Comparison of ENCODE assay signal across 23 cellular contexts in genomic region chr14:106377432-106377831, GRCh38.
A peak's percentile ranks its signal among the peaks of the same experiment; 100 is the strongest.
DNase-seq lines count a peak whose midpoint lies in the region; ATAC-seq and TF ChIP-seq lines count a peak whose summit lies in the region.
"Had no signal": no experiment of that assay in that cellular context is flagged by ENCODE, and none has a peak within 500 bp of the region (broad histone marks: within the 10 kb centered on the region; RNA-seq: fewer than 3 reads in every experiment).

No MANE protein-coding gene starts in this region.

- no peaks in the 10 kb centered on the region for H3K9me3 Mint-ChIP-seq in activated CD4-positive, alpha-beta T cell treated with anti-CD3 and anti-CD28 coated beads, Interleukin-2, amount 10 ng/mL, durations not matched to agents 24 days and 14 days
- no peaks in the 10 kb centered on the region for H3K9me3 Mint-ChIP-seq in activated CD4-positive, alpha-beta T cell treated with anti-CD3 and anti-CD28 coated beads for 36 hours (ENCODE audit: low read depth)
- H3K9me3 Mint-ChIP-seq: CD14-positive monocyte; CD4-positive, alpha-beta memory T cell; CD4-positive, CD25-positive, alpha-beta regulatory T cell; CD8-positive, alpha-beta memory T cell had no signal

- intact Hi-C loops in activated CD4-positive, alpha-beta T cell treated with anti-CD3 and anti-CD28 coated beads, Interleukin-2, amount 10 ng/mL, durations not matched to agents 24 days and 14 days (cut with micrococcal nuclease) = no loop called here
- intact Hi-C loops in activated CD4-positive, alpha-beta T cell treated with anti-CD3 and anti-CD28 coated beads for 36 hours (cut with DNase I, micrococcal nuclease) = loop anchor here in 1 of 2 experiments (5.0 to 10.0 kb wide), 2 partner anchors 35 to 53 kb away; no protein-coding TSS in a partner anchor

- peaks cover 28% of the 10 kb centered on the region for H3K4me1 Mint-ChIP-seq in activated CD4-positive, alpha-beta T cell treated with anti-CD3 and anti-CD28 coated beads, Interleukin-2, amount 10 ng/mL, durations not matched to agents 24 days and 14 days
- H3K4me1 Mint-ChIP-seq in activated CD4-positive, alpha-beta T cell treated with anti-CD3 and anti-CD28 coated beads for 36 hours = peaks cover 29% of the 10 kb centered on the region

- H3K27ac Mint-ChIP-seq in activated CD4-positive, alpha-beta T cell treated with anti-CD3 and anti-CD28 coated beads, Interleukin-2, amount 10 ng/mL, durations not matched to agents 24 days and 14 days = no peak overlapping the region
- H3K27ac Mint-ChIP-seq in activated CD4-positive, alpha-beta T cell treated with anti-CD3 and anti-CD28 coated beads for 36 hours = no peak overlapping the region
- H3K27ac Mint-ChIP-seq: CD14-positive monocyte; CD4-positive, alpha-beta memory T cell; CD4-positive, CD25-positive, alpha-beta regulatory T cell; CD8-positive, alpha-beta memory T cell had no signal

- no peak for TF ChIP-seq CTCF in DOHH2 (IDR thresholded peaks at IDR 0.05; ENCODE audit: low read depth, low read length, poor library complexity, severe bottlenecking)

- H4K20me1 ChIP-seq in DOHH2 (ENCODE audit: control insufficient read depth, insufficient read depth, low read depth, low read length) = no peaks in the 10 kb centered on the region
- H4K20me1 ChIP-seq: BLaER1 had no signal

- H3K79me2 ChIP-seq in DOHH2 (ENCODE audit: control insufficient read depth, low read length) = no peaks in the 10 kb centered on the region

- no peak overlapping the region for H3K4me3 Mint-ChIP-seq in activated CD4-positive, alpha-beta T cell treated with anti-CD3 and anti-CD28 coated beads, Interleukin-2, amount 10 ng/mL, durations not matched to agents 24 days and 14 days
- H3K4me3 Mint-ChIP-seq in activated CD4-positive, alpha-beta T cell treated with anti-CD3 and anti-CD28 coated beads for 36 hours = no peak overlapping the region
- H3K4me3 Mint-ChIP-seq: CD14-positive monocyte; CD4-positive, alpha-beta memory T cell; CD4-positive, CD25-positive, alpha-beta regulatory T cell; CD8-positive, alpha-beta memory T cell had no signal

- no peak for ATAC-seq in activated CD4-positive, alpha-beta T cell treated with anti-CD3 and anti-CD28 coated beads for 36 hours
- ATAC-seq in GM19452 (IDR thresholded peaks at IDR 0.05; ENCODE audit: unreplicated experiment) = no peak

- H3K27ac ChIP-seq in DOHH2 (ENCODE audit: low read depth, low read length) (peak overlapping the region; percentile 48), KOPT-K1 (ENCODE audit: low read depth, low read length, poor library complexity, severe bottlenecking) (peak overlapping the region; percentile 38)
- H3K27ac ChIP-seq: BLaER1 had no signal

- H3K36me3 Mint-ChIP-seq in activated CD4-positive, alpha-beta T cell treated with anti-CD3 and anti-CD28 coated beads, Interleukin-2, amount 10 ng/mL, durations not matched to agents 24 days and 14 days (ENCODE audit: low read depth) = no peaks in the 10 kb centered on the region
- H3K36me3 Mint-ChIP-seq in activated CD4-positive, alpha-beta T cell treated with anti-CD3 and anti-CD28 coated beads for 36 hours (ENCODE audit: low read depth) = no peaks in the 10 kb centered on the region
- H3K36me3 Mint-ChIP-seq: CD14-positive monocyte; CD4-positive, alpha-beta memory T cell; CD4-positive, CD25-positive, alpha-beta regulatory T cell; CD8-positive, alpha-beta memory T cell had no signal

- POLR2A ChIA-PET in activated CD4-positive, alpha-beta T cell treated with anti-CD3 and anti-CD28 coated beads for 36 hours (lab: Charles Lee) = no interaction called here

- no peaks in the 10 kb centered on the region for H3K27me3 ChIP-seq in DOHH2 (ENCODE audit: control insufficient read depth, low read length)
- H3K27me3 ChIP-seq: BLaER1 had no signal

- peak overlapping the region; percentile 36 for H3K4me3 ChIP-seq in DOHH2 (ENCODE audit: low read length)
- H3K4me3 ChIP-seq: BLaER1, GM12878 had no signal

- H3K9me3 ChIP-seq in DOHH2 (ENCODE audit: control insufficient read depth, insufficient read depth, low read length) (peaks cover 7% of the 10 kb centered on the region; the same call in 1 of the 2 replicates), KOPT-K1 (ENCODE audit: insufficient read depth, low read length, poor library complexity, severe bottlenecking) (no peaks in the 10 kb centered on the region)
- H3K9me3 ChIP-seq: BE2C, BLaER1 had no signal

- 0 out of 2 replicates have a peak, but pooled peaks cover 2% of the 10 kb centered on the region for H3F3A ChIP-seq in DOHH2 (ENCODE audit: control insufficient read depth, insufficient read depth)

- peak; percentile 53 for DNase-seq in activated CD4-positive, alpha-beta T cell treated with anti-CD3 and anti-CD28 coated beads, Interleukin-2, amount 10 ng/mL, durations not matched to agents 24 days and 14 days
- DNase-seq in activated CD4-positive, alpha-beta T cell treated with anti-CD3 and anti-CD28 coated beads for 36 hours = no peak
- DNase-seq in NCI-H82 treated with DMSO at 0.1 percent for 48 hours (lab: John Stamatoyannopoulos, UW; ENCODE audit: unreplicated experiment) = no peak
- DNase-seq in Kasumi-1 (lab: John Stamatoyannopoulos, UW) = no peak
- DNase-seq: 8988T; ACHN; BE2C; C1 segment of cervical spinal cord; CD8-positive, alpha-beta memory T cell; COR-L47; DMS 273 treated with DMSO at 0.1 percent for 48 hours; DMS153; DMS79; EL; GDM1 had no signal

- H3K27me3 Mint-ChIP-seq in activated CD4-positive, alpha-beta T cell treated with anti-CD3 and anti-CD28 coated beads, Interleukin-2, amount 10 ng/mL, durations not matched to agents 24 days and 14 days = peaks cover 5% of the 10 kb centered on the region
- H3K27me3 Mint-ChIP-seq in activated CD4-positive, alpha-beta T cell treated with anti-CD3 and anti-CD28 coated beads for 36 hours = peaks cover 3% of the 10 kb centered on the region

- no peaks in the 10 kb centered on the region for H3K9me2 ChIP-seq in DOHH2 (replicated peaks; ENCODE audit: control insufficient read depth, low read length)

- no peaks in the 10 kb centered on the region for H3K36me3 ChIP-seq in DOHH2 (ENCODE audit: control insufficient read depth, low read length)
- peaks cover 45% of the 10 kb centered on the region for H3K36me3 ChIP-seq in KOPT-K1 (ENCODE audit: insufficient read depth, low read length)
- H3K36me3 ChIP-seq: BE2C, BLaER1 had no signal

- peaks cover 40% of the 10 kb centered on the region for H3K4me1 ChIP-seq in DOHH2 (ENCODE audit: control insufficient read depth, low read length)
- H3K4me1 ChIP-seq: BE2C had no signal

- H3K4me2 ChIP-seq in DOHH2 (ENCODE audit: low read length) = peak overlapping the region; percentile 49

- CTCF ChIA-PET in activated CD4-positive, alpha-beta T cell treated with anti-CD3 and anti-CD28 coated beads for 36 hours (lab: Charles Lee) = interaction anchor here (0.7 to 11.8 kb wide), 5 partner anchors 15 to 335 kb away, joined by 3 to 246 read pairs (median 4); no protein-coding TSS in a partner anchor
